1 cellular context compared by ENCODE assay signal in genomic region chr19:33129901-33130300, GRCh38.
A peak's percentile ranks its signal among the peaks of the same experiment; 100 is the strongest.
TF ChIP-seq lines count a peak whose summit lies in the region.

No MANE protein-coding gene starts in this region.

TF ChIP-seq in HEK293, 187 proteins besides CTCF, POLR2A, EP300 and RAD21:
- no peak for TF ChIP-seq ZBTB10 (tag by site-specific recombination; IDR thresholded peaks at IDR 0.05)
- peak; percentile 82 for TF ChIP-seq PRDM1 (tag by site-specific recombination; IDR thresholded peaks at IDR 0.05)
